Comparison of ENCODE assay signal across 20 cellular contexts in genomic region chr1:11132571-11133293, GRCh38. TPM values are rescaled to one million over a fixed set of nuclear protein-coding genes. Genes with fewer than 3 reads are reported as not detected.
DNase-seq lines count a peak whose midpoint lies in the region; ATAC-seq and TF ChIP-seq lines count a peak whose summit lies in the region.
"Had no signal": no experiment of that assay in that cellular context is flagged by ENCODE, and none has a peak within 500 bp of the region (broad histone marks: within the 10 kb centered on the region; RNA-seq: fewer than 3 reads in every experiment).

No MANE protein-coding gene starts in this region.

- no peaks in the 10 kb centered on the region for H3K79me2 ChIP-seq in GM23338 (replicated peaks; ENCODE audit: insufficient read depth)
- H3K79me2 ChIP-seq in mesendoderm (ENCODE audit: control insufficient read depth, insufficient read depth, low read length), result no peaks in the 10 kb centered on the region

- H2BK15ac ChIP-seq in mesendoderm (replicated peaks; ENCODE audit: low read depth), result no peak overlapping the region

- H3K18ac ChIP-seq in mesendoderm (ENCODE audit: low read length), result no peak overlapping the region

- no peak overlapping the region for H3K23ac ChIP-seq in mesendoderm (ENCODE audit: low read length)

- no peak overlapping the region for H3K4me3 Mint-ChIP-seq in GM23338
- H3K4me3 Mint-ChIP-seq: activated CD4-positive, alpha-beta T cell treated with anti-CD3 and anti-CD28 coated beads, Interleukin-2, amount 10 ng/mL, durations not matched to agents 7 days and 5 days; dendritic cell treated with granulocyte-macrophage colony-stimulating factor and Interleukin-4, amounts not matched to agents 40 ng/mL and 50 ng/mL, for 4 days; mesothelial cell of epicardium; natural killer cell treated with Interleukin-12 subunit alpha and Interleukin-12 subunit beta and Interleukin-15 and Interleukin-18, amount 100 ng/mL, for 72 hours; stimulated activated naive CD8-positive, alpha-beta T cell treated with anti-CD3 and anti-CD28 coated beads, Interleukin-15, Interleukin-2, amounts not matched to agents 100 ng/mL and 50 ng/mL, for 24 hours had no signal

- H3K27me3 ChIP-seq in GM23338 (ENCODE audit: insufficient read depth), result no peaks in the 10 kb centered on the region
- H3K27me3 ChIP-seq in mesendoderm (ENCODE audit: insufficient read depth, low read length, poor library complexity), result no peaks in the 10 kb centered on the region
- H3K27me3 ChIP-seq: brain microvascular endothelial cell, transverse colon had no signal

- H3K79me1 ChIP-seq in mesendoderm (ENCODE audit: low read length), result no peaks in the 10 kb centered on the region

- no peak overlapping the region for H2BK120ac ChIP-seq in mesendoderm (ENCODE audit: low read depth, low read length)

- H4K20me1 ChIP-seq in GM23338 (replicated peaks; ENCODE audit: insufficient read depth), result no peaks in the 10 kb centered on the region

- no peak overlapping the region for H4K8ac ChIP-seq in mesendoderm (ENCODE audit: low read depth, low read length)

- H3K4me1 ChIP-seq in GM23338 (ENCODE audit: insufficient read depth) (no peaks in the 10 kb centered on the region), mesendoderm (ENCODE audit: control insufficient read depth, low read depth, low read length) (no peaks in the 10 kb centered on the region)

- peaks cover 64% of the 10 kb centered on the region for H3K36me3 Mint-ChIP-seq in GM23338 (ENCODE audit: low read depth)

- peaks cover 7% of the 10 kb centered on the region for H3K27me3 Mint-ChIP-seq in GM23338 (ENCODE audit: insufficient read depth, low read depth, poor library complexity)
- H3K27me3 Mint-ChIP-seq: activated CD4-positive, alpha-beta T cell treated with anti-CD3 and anti-CD28 coated beads, Interleukin-2, amount 10 ng/mL, durations not matched to agents 7 days and 5 days; dendritic cell treated with granulocyte-macrophage colony-stimulating factor and Interleukin-4, amounts not matched to agents 40 ng/mL and 50 ng/mL, for 4 days; natural killer cell treated with Interleukin-12 subunit alpha and Interleukin-12 subunit beta and Interleukin-15 and Interleukin-18, amount 100 ng/mL, for 72 hours; stimulated activated naive CD8-positive, alpha-beta T cell treated with anti-CD3 and anti-CD28 coated beads, Interleukin-15, Interleukin-2, amounts not matched to agents 100 ng/mL and 50 ng/mL, for 24 hours had no signal

- no peak overlapping the region for H3K4me3 ChIP-seq in GM23338
- H3K4me3 ChIP-seq in mesendoderm (ENCODE audit: low read length), result no peak overlapping the region
- H3K4me3 ChIP-seq: skin epidermis, transverse colon had no signal

- H3K56ac ChIP-seq in mesendoderm (ENCODE audit: low read length), result no peak overlapping the region

- H2BK5ac ChIP-seq in mesendoderm (ENCODE audit: low read length), result no peak overlapping the region

- H3K9me3 Mint-ChIP-seq in GM23338, result no peaks in the 10 kb centered on the region
- H3K9me3 Mint-ChIP-seq: activated CD4-positive, alpha-beta T cell treated with anti-CD3 and anti-CD28 coated beads, Interleukin-2, amount 10 ng/mL, durations not matched to agents 7 days and 5 days; dendritic cell treated with granulocyte-macrophage colony-stimulating factor and Interleukin-4, amounts not matched to agents 40 ng/mL and 50 ng/mL, for 4 days; mesothelial cell of epicardium; natural killer cell treated with Interleukin-12 subunit alpha and Interleukin-12 subunit beta and Interleukin-15 and Interleukin-18, amount 100 ng/mL, for 72 hours; stimulated activated naive CD8-positive, alpha-beta T cell treated with anti-CD3 and anti-CD28 coated beads, Interleukin-15, Interleukin-2, amounts not matched to agents 100 ng/mL and 50 ng/mL, for 24 hours had no signal

- no peaks in the 10 kb centered on the region for H3K4me1 Mint-ChIP-seq in GM23338
- H3K4me1 Mint-ChIP-seq: activated CD4-positive, alpha-beta T cell treated with anti-CD3 and anti-CD28 coated beads, Interleukin-2, amount 10 ng/mL, durations not matched to agents 7 days and 5 days; mesothelial cell of epicardium had no signal

- no peak overlapping the region for H2AK5ac ChIP-seq in mesendoderm (ENCODE audit: low read length)

- H3K4ac ChIP-seq in mesendoderm (ENCODE audit: low read depth, low read length), result no peak overlapping the region

- H3K9ac ChIP-seq in mesendoderm (ENCODE audit: low read length), result no peak overlapping the region

- H3K27ac ChIP-seq in GM23338 (ENCODE audit: low read depth), result no peak overlapping the region
- H3K27ac ChIP-seq in caudate nucleus (ENCODE audit: low read depth, low read length), result peak overlapping the region; percentile 13
- H3K27ac ChIP-seq in mesendoderm (ENCODE audit: low read depth, low read length), result no peak overlapping the region
- H3K27ac ChIP-seq: brain microvascular endothelial cell, skin epidermis, transverse colon had no signal

- no peak overlapping the region for H4K5ac ChIP-seq in mesendoderm (ENCODE audit: low read length)

- H3K9me2 ChIP-seq in GM23338 (ENCODE audit: insufficient read depth), result no peaks in the 10 kb centered on the region

- ATAC-seq in GM23338 (peak; percentile 57), left lobe of liver (no peak)
- ATAC-seq: natural killer cell treated with Interleukin-12 subunit alpha and Interleukin-12 subunit beta and Interleukin-15 and Interleukin-18, amount 100 ng/mL, for 72 hours had no signal

- DNase-seq in GM23338 (ENCODE audit: low spot score) (peak; percentile 20), NAMALWA (ENCODE audit: low spot score) (peak; percentile 20), caudate nucleus (lab: John Stamatoyannopoulos, UW) (peak in 1 of 61 donors; percentile 17), mesendoderm (peak; percentile 3), left lobe of liver (ENCODE audit: low spot score) (no peak), inferior parietal cortex (ENCODE audit: extremely low spot score) (no peak)
- DNase-seq in stimulated activated CD4-positive, alpha-beta T cell treated with anti-CD3 and anti-CD28 coated beads, Interleukin-4, amount 100 ng/mL, for 4 hours, result no peak
- DNase-seq: activated CD4-positive, alpha-beta T cell treated with anti-CD3 and anti-CD28 coated beads, Interleukin-2, amount 10 ng/mL, durations not matched to agents 7 days and 5 days; activated effector memory CD4-positive, alpha-beta T cell treated with anti-CD3 and anti-CD28 coated beads, Interleukin-2, amount 50 U/mL, for 16 hours; brain microvascular endothelial cell; Karpas-422; NCI-H1930; NCI-H446; stimulated activated CD4-positive, alpha-beta T cell treated with anti-CD3 and anti-CD28 coated beads, Interleukin-2, amount 100 ng/mL, for 48 hours; transverse colon had no signal

- H3K27ac Mint-ChIP-seq in GM23338, result no peak overlapping the region
- H3K27ac Mint-ChIP-seq: activated CD4-positive, alpha-beta T cell treated with anti-CD3 and anti-CD28 coated beads, Interleukin-2, amount 10 ng/mL, durations not matched to agents 7 days and 5 days; dendritic cell treated with granulocyte-macrophage colony-stimulating factor and Interleukin-4, amounts not matched to agents 40 ng/mL and 50 ng/mL, for 4 days; mesothelial cell of epicardium; natural killer cell treated with Interleukin-12 subunit alpha and Interleukin-12 subunit beta and Interleukin-15 and Interleukin-18, amount 100 ng/mL, for 72 hours; stimulated activated naive CD8-positive, alpha-beta T cell treated with anti-CD3 and anti-CD28 coated beads, Interleukin-15, Interleukin-2, amounts not matched to agents 100 ng/mL and 50 ng/mL, for 24 hours had no signal

- H2AFZ ChIP-seq in GM23338, result no peak overlapping the region

- no peaks in the 10 kb centered on the region for H3F3A ChIP-seq in GM23338 (replicated peaks; ENCODE audit: low read depth)

- H3K36me3 ChIP-seq in GM23338 (ENCODE audit: insufficient read depth) (peaks cover 48% of the 10 kb centered on the region), mesendoderm (ENCODE audit: control insufficient read depth, insufficient read depth, low read length) (peaks cover 18% of the 10 kb centered on the region)

- WGBS in mesendoderm (ENCODE audit: extremely low coverage, insufficient coverage, low lambda C conversion rate), result no CpG with 5 or more reads among the region's 8 CpGs

- no peak overlapping the region for H3K4me2 ChIP-seq in GM23338
- H3K4me2 ChIP-seq in mesendoderm (ENCODE audit: low read length), result no peak overlapping the region

- TF ChIP-seq CTCF in GM23338 (conservative IDR thresholded peaks at IDR 0.05; ENCODE audit: low read depth in 2 of 2), result no peak

TF ChIP-seq in GM23338, 12 proteins besides CTCF, POLR2A, EP300 and RAD21:
- TF ChIP-seq JUNB (IDR thresholded peaks at IDR 0.05; ENCODE audit: unreplicated experiment), result no peak

RNA-seq across cellular contexts. Expression of gene EXOSC10, which starts 33.1 kb away (rescaled TPM):
- total RNA-seq in GM23338 (2014; rRNA removed; shearing (Covaris generic)), result 59.5 and 72.9 TPM in 2 replicates
- 39.3 and 55.5 TPM in 2 replicates for polyA plus RNA-seq in GM23338 (2016; fragmentation: Nextera tagmentation; extraction: Ambion mirVana)
- polyA plus RNA-seq in mesendoderm (2013, experiment 1 of 2), result 70.8 TPM
- 71.5 TPM for polyA plus RNA-seq in mesendoderm (2013, experiment 2 of 2)
- 17.2 TPM for total RNA-seq in left lobe of liver

RNA-seq across cellular contexts. Expression of gene ANGPTL7, which starts 56.4 kb away (rescaled TPM):
- not detected in 2 replicates for total RNA-seq in GM23338 (2014; rRNA removed; shearing (Covaris generic))
- 0.13 TPM in 1 of 2 replicates, not detected in the other for polyA plus RNA-seq in GM23338 (2016; fragmentation: Nextera tagmentation; extraction: Ambion mirVana)
- polyA plus RNA-seq in mesendoderm (2013, experiment 1 of 2), result 0.01 TPM
- 0.03 TPM for polyA plus RNA-seq in mesendoderm (2013, experiment 2 of 2)
- not detected for total RNA-seq in left lobe of liver
- total RNA-seq: activated CD4-positive, alpha-beta T cell treated with anti-CD3 and anti-CD28 coated beads, Interleukin-2, amount 10 ng/mL, durations not matched to agents 7 days and 5 days; mesothelial cell of epicardium; natural killer cell treated with Interleukin-12 subunit alpha and Interleukin-12 subunit beta and Interleukin-15 and Interleukin-18, amount 100 ng/mL, for 72 hours had no signal

Comparison
In these comparisons a context has a peak if more than half of its experiments do, and no peak if none do; other contexts are left out.
1. DNase-seq: peak in GM23338 (single experiment), NAMALWA (single experiment) and mesendoderm (single experiment); none in stimulated activated CD4-positive, alpha-beta T cell treated with anti-CD3 and anti-CD28 coated beads, Interleukin-4, amount 100 ng/mL, for 4 hours (0 of 2), left lobe of liver (single experiment) and inferior parietal cortex (single experiment).